Comparison of ENCODE assay signal across 8 cellular contexts in genomic region chr10:28677889-28678686, GRCh38. TPM values are rescaled to one million over a fixed set of nuclear protein-coding genes. Genes with fewer than 3 reads are reported as not detected.
A peak's percentile ranks its signal among the peaks of the same experiment; 100 is the strongest.
DNase-seq lines count a peak whose midpoint lies in the region; ATAC-seq, FAIRE-seq and TF ChIP-seq lines count a peak whose summit lies in the region.

No MANE protein-coding gene starts in this region.

- H3K27me3 Mint-ChIP-seq in astrocyte (ENCODE audit: low read depth, unreplicated experiment): no peaks in the 10 kb centered on the region

- peak overlapping the region; percentile 94 for H3K4me2 ChIP-seq in astrocyte (ENCODE audit: low read length)

- H3K27ac ChIP-seq in astrocyte (ENCODE audit: low read depth, low read length): peak overlapping the region; percentile 57

- peaks cover 29% of the 10 kb centered on the region for H3K27me3 ChIP-seq in astrocyte (ENCODE audit: insufficient read depth, low read length)
- H3K27me3 ChIP-seq in iPS-15b (ENCODE audit: control insufficient read depth, insufficient read depth, low read length): peaks cover 31% of the 10 kb centered on the region

- no peak for ATAC-seq in GM19455 (IDR thresholded peaks at IDR 0.05; ENCODE audit: unreplicated experiment)

- peaks cover 7% of the 10 kb centered on the region for H3K36me3 ChIP-seq in astrocyte (ENCODE audit: insufficient read depth, low read length)
- H3K36me3 ChIP-seq in iPS-15b (ENCODE audit: control insufficient read depth, insufficient read depth, low read length): peaks cover 9% of the 10 kb centered on the region

- H4K20me1 ChIP-seq in astrocyte (ENCODE audit: insufficient read depth, low read length): peaks cover 46% of the 10 kb centered on the region

- peak overlapping the region; percentile 50 for H3K27ac Mint-ChIP-seq in astrocyte (ENCODE audit: unreplicated experiment)

- peak overlapping the region; percentile 82 for H3K4me3 ChIP-seq in astrocyte (ENCODE audit: insufficient read depth, low read depth, low read length)
- H3K4me3 ChIP-seq in iPS-15b (ENCODE audit: low read depth, low read length): peak overlapping the region; percentile 89
- H3K4me3 ChIP-seq in skeletal muscle cell (ENCODE audit: low read depth, low read length): peak overlapping the region; percentile 67

- H3K9ac ChIP-seq in astrocyte (ENCODE audit: low read length) (peak overlapping the region; percentile 85), iPS-15b (ENCODE audit: low read depth, low read length) (peak overlapping the region; percentile 49)

- no peak for FAIRE-seq in astrocyte (lab: Jason Lieb, UNC)

- peaks cover 50% of the 10 kb centered on the region for H3K79me2 ChIP-seq in astrocyte (ENCODE audit: insufficient read depth, low read length)

- H3K4me1 ChIP-seq in astrocyte (ENCODE audit: insufficient read depth, low read length) (peaks cover 20% of the 10 kb centered on the region), iPS-15b (ENCODE audit: control insufficient read depth, insufficient read depth, low read length) (peaks cover 14% of the 10 kb centered on the region)

- H3K4me3 Mint-ChIP-seq in astrocyte (ENCODE audit: unreplicated experiment): peak overlapping the region; percentile 99

- H3K4me1 Mint-ChIP-seq in astrocyte (ENCODE audit: low read depth, unreplicated experiment): peaks cover 15% of the 10 kb centered on the region

- H3K9me3 ChIP-seq in astrocyte (ENCODE audit: insufficient read depth, low read depth, low read length) (no peaks in the 10 kb centered on the region), iPS-15b (ENCODE audit: control insufficient read depth, insufficient read depth, low read length) (no peaks in the 10 kb centered on the region)

- DNase-seq in SIG-M5 treated with dmso at 0.1 percent for 504 hours (lab: John Stamatoyannopoulos, UW; ENCODE audit: unreplicated experiment): peak; percentile 50
- DNase-seq in SIG-M5 (lab: John Stamatoyannopoulos, UW): no peak
- peak; percentile 40 for DNase-seq in astrocyte (ENCODE audit: low read depth)
- DNase-seq in skeletal muscle cell (ENCODE audit: low read depth): no peak
- DNase-seq in NCI-H345 treated with DMSO at 0.1 percent for 48 hours (lab: John Stamatoyannopoulos, UW; ENCODE audit: unreplicated experiment): no peak

- no peaks in the 10 kb centered on the region for H3K9me3 Mint-ChIP-seq in astrocyte (ENCODE audit: unreplicated experiment)

- peaks cover 8% of the 10 kb centered on the region for H3K36me3 Mint-ChIP-seq in astrocyte (ENCODE audit: low read depth, unreplicated experiment)

- H2AFZ ChIP-seq in astrocyte (ENCODE audit: low read depth, low read length): peak overlapping the region; percentile 59

- TF ChIP-seq CTCF in astrocyte (IDR thresholded peaks at IDR 0.05; ENCODE audit: insufficient read depth, low read depth, low read length): no peak

TF ChIP-seq in PFSK-1, 5 proteins besides CTCF, POLR2A, EP300 and RAD21:
- TF ChIP-seq SIN3A (IDR thresholded peaks at IDR 0.05; ENCODE audit: borderline replicate concordance, insufficient read depth, low read length) (0 out of 2 replicates have a peak, but pooled peaks have one; percentile 11), REST (IDR thresholded peaks at IDR 0.05; ENCODE audit: insufficient read depth in 1 of 2, low read depth in 2 of 2, low read length in 2 of 2) (no peak)

RNA-seq across cellular contexts. Expression of gene BAMBI, which starts 0.8 kb away (rescaled TPM):
- polyA plus RNA-seq in PFSK-1 (2012; ENCODE audit: insufficient read length, low read depth): 17.7 TPM
- total RNA-seq in astrocyte: 45.4 and 50.6 TPM in 2 replicates

Comparison
In these comparisons a context has a peak if more than half of its experiments do, and no peak if none do; other contexts are left out.
1. DNase-seq: peak in SIG-M5 treated with dmso at 0.1 percent for 504 hours (single experiment) and astrocyte (single experiment); none in SIG-M5 (single experiment), skeletal muscle cell (single experiment) and NCI-H345 treated with DMSO at 0.1 percent for 48 hours (single experiment).
2. Peak in every context shown above with its lines, with median percentiles within 50 percentile points of each other: H3K4me3 ChIP-seq.